ENCODE assay signal across 1 cellular context in the genomic region with DNA sequence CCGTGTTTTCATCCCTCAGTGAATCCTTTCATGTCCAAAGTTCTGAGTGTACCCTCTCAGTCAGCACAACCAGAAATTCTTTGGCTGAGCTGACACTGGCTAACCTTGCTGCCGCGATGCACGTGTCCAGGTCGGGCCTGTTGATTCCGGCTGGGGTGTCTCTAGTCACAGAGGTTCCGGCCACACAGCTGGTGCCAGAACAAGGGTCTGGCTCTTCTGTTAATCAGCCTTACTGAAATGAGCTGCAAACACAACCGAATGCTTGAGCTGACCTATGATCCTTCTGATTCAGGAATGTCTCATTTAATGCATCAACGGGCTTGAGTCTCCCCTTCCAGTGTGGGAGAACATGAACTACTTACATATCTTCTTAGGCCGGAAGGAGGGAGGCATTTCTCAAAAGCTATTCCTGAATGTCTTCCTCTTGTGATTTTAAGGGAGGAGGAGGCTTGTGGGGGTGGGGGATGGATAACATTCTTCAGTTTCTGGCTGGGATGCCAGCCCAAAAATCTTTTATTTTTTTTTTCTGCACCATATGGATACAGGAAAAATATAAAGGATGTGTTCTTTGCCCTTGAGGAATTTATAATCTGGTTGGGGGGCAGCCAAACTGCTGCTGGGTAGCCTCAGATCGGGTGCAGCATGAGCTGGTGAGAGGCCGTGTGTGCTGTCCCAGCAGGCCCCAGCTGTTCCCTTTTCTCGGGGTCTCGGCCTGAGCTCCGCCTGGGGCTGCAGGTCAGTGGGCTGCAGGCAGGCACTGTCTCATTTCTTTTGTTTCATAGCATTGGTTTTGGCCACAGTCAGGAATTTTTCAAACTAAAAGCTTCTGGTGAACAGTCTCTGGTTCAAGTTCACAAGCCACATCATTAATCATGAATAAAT.
A peak's percentile ranks its signal among the peaks of the same experiment; 100 is the strongest.
TF ChIP-seq lines count a peak whose summit lies in the region.

No MANE protein-coding gene starts in this region.

TF ChIP-seq in endothelial cell of umbilical vein, 7 proteins besides CTCF, POLR2A, EP300 and RAD21:
- TF ChIP-seq GATA2 (IDR thresholded peaks at IDR 0.05; ENCODE audit: insufficient read depth, insufficient read length, low read depth, low read length) (peak; percentile 38), JUN (IDR thresholded peaks at IDR 0.05; ENCODE audit: borderline replicate concordance, insufficient read depth, insufficient read length, low read depth) (no peak), POLR2AphosphoS5 (IDR thresholded peaks at IDR 0.05; ENCODE audit: insufficient read depth, low read depth, low read length) (no peak), MYC (IDR thresholded peaks at IDR 0.05; ENCODE audit: low read depth, low read length) (no peak), EZH2 (IDR thresholded peaks at IDR 0.05; ENCODE audit: borderline replicate concordance, low read depth, low read length, severe bottlenecking) (no peak), FOS (IDR thresholded peaks at IDR 0.05; ENCODE audit: borderline replicate concordance, insufficient read depth, low read length) (peak; percentile 13)
- TF ChIP-seq, protein P1, sequence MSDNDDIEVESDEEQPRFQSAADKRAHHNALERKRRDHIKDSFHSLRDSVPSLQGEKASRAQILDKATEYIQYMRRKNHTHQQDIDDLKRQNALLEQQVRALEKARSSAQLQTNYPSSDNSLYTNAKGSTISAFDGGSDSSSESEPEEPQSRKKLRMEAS (IDR thresholded peaks at IDR 0.05; ENCODE audit: insufficient read depth, insufficient read length), result no peak
